In genomic region chr16:67236551-67237395, GRCh38 we compare ENCODE assay signal across 9 cellular contexts. TPM values are rescaled to one million over a fixed set of nuclear protein-coding genes. Genes with fewer than 3 reads are reported as not detected.
A peak's percentile ranks its signal among the peaks of the same experiment; 100 is the strongest.
DNase-seq lines count a peak whose midpoint lies in the region; ATAC-seq, FAIRE-seq and TF ChIP-seq lines count a peak whose summit lies in the region.
"Had no signal": no experiment of that assay in that cellular context is flagged by ENCODE, and none has a peak within 500 bp of the region (broad histone marks: within the 10 kb centered on the region; RNA-seq: fewer than 3 reads in every experiment).

No MANE protein-coding gene starts in this region.

- H3K36me3 ChIP-seq in neural progenitor cell: no peaks in the 10 kb centered on the region

- H4K20me1 ChIP-seq in neural progenitor cell (ENCODE audit: low read depth): no peaks in the 10 kb centered on the region

- H3K27me3 Mint-ChIP-seq in neural progenitor cell (ENCODE audit: insufficient read depth, low read depth): peaks cover 2% of the 10 kb centered on the region
- H3K27me3 Mint-ChIP-seq: IgD-negative memory B cell had no signal

- H3K4me1 ChIP-seq in neural progenitor cell: no peaks in the 10 kb centered on the region

- H3K36me3 Mint-ChIP-seq in neural progenitor cell: no peaks in the 10 kb centered on the region

- ATAC-seq in GM18498 (IDR thresholded peaks at IDR 0.05; ENCODE audit: unreplicated experiment): no peak

- H3K27me3 ChIP-seq in neural progenitor cell: no peaks in the 10 kb centered on the region

- no peak overlapping the region for H3K9ac ChIP-seq in neural progenitor cell

- H3K4me1 Mint-ChIP-seq in neural progenitor cell: peaks cover 8% of the 10 kb centered on the region

- no peak overlapping the region for H3K27ac ChIP-seq in neural progenitor cell

- no peak overlapping the region for H3K4me3 ChIP-seq in neural progenitor cell

- no peak for TF ChIP-seq CTCF in D721Med (IDR thresholded peaks at IDR 0.05; ENCODE audit: insufficient read depth, missing control alignments)
- TF ChIP-seq CTCF in neural progenitor cell (IDR thresholded peaks at IDR 0.05): no peak

- peak; percentile 35 for DNase-seq in D721Med (ENCODE audit: insufficient read length, low spot score)
- peak; percentile 68 for DNase-seq in HT-29 (ENCODE audit: low spot score)
- DNase-seq in activated CD4-positive, CD25-positive, alpha-beta regulatory T cell treated with anti-CD3 and anti-CD28 coated beads, Interleukin-2, amount 50 U/mL, for 72 hours: peak; percentile 83
- DNase-seq in cerebellum (ENCODE audit: low spot score): peak; percentile 25
- peak; percentile 59 for DNase-seq in neural progenitor cell (ENCODE audit: low spot score)
- DNase-seq in NCI-H128 (lab: John Stamatoyannopoulos, UW; ENCODE audit: unreplicated experiment): no peak
- DNase-seq in Ammon's horn (ENCODE audit: low spot score): no peak

- no peak overlapping the region for H3K27ac Mint-ChIP-seq in neural progenitor cell

- no peaks in the 10 kb centered on the region for H3K9me3 Mint-ChIP-seq in neural progenitor cell
- H3K9me3 Mint-ChIP-seq: IgD-negative memory B cell had no signal

- H3F3A ChIP-seq in neural progenitor cell (ENCODE audit: low read depth): no peaks in the 10 kb centered on the region

- H3K4me2 ChIP-seq in neural progenitor cell: no peak overlapping the region

- H2AFZ ChIP-seq in neural progenitor cell (replicated peaks): no peak overlapping the region

- H3K79me2 ChIP-seq in neural progenitor cell (ENCODE audit: low read depth): no peaks in the 10 kb centered on the region

- no peak for FAIRE-seq in D721Med (lab: Jason Lieb, UNC)

- H3K9me3 ChIP-seq in neural progenitor cell (ENCODE audit: low read depth): no peaks in the 10 kb centered on the region

- peak overlapping the region; percentile 5 for H3K4me3 Mint-ChIP-seq in neural progenitor cell

RNA-seq across cellular contexts. Expression of gene TMEM208, which starts 9.8 kb away (rescaled TPM):
- total RNA-seq in HT-29 (2014; rRNA removed; shearing (Covaris generic)): 61.2 and 67.8 TPM in 2 replicates
- total RNA-seq in cerebellum: 10.7 TPM
- total RNA-seq in neural progenitor cell (ENCODE audit: low replicate concordance): 27.3 and 39.4 TPM in 2 replicates

RNA-seq across cellular contexts. Expression of gene FHOD1, which starts 10.5 kb away (rescaled TPM):
- total RNA-seq in HT-29 (2014; rRNA removed; shearing (Covaris generic)): 49.5 and 57.7 TPM in 2 replicates
- 5.8 TPM for total RNA-seq in cerebellum
- total RNA-seq in neural progenitor cell (ENCODE audit: low replicate concordance): 5.5 and 14.2 TPM in 2 replicates

RNA-seq across cellular contexts. Expression of gene SLC9A5, which starts 12.0 kb away (rescaled TPM):
- total RNA-seq in HT-29 (2014; rRNA removed; shearing (Covaris generic)): 2.2 and 2.7 TPM in 2 replicates
- 3.9 TPM for total RNA-seq in cerebellum
- 2.5 and 4.2 TPM in 2 replicates for total RNA-seq in neural progenitor cell (ENCODE audit: low replicate concordance)

RNA-seq across cellular contexts. Expression of gene ELMO3, which starts 37.8 kb away (rescaled TPM):
- total RNA-seq in HT-29 (2014; rRNA removed; shearing (Covaris generic)): 55.2 and 57.4 TPM in 2 replicates
- total RNA-seq in cerebellum: 0.54 TPM
- 1.9 TPM in 1 of 2 replicates, not detected in the other for total RNA-seq in neural progenitor cell (ENCODE audit: low replicate concordance)

RNA-seq across cellular contexts. Expression of gene PLEKHG4, which starts 42.6 kb away (rescaled TPM):
- total RNA-seq in HT-29 (2014; rRNA removed; shearing (Covaris generic)): 69.5 and 71.3 TPM in 2 replicates
- total RNA-seq in cerebellum (3.9 TPM), neural progenitor cell (ENCODE audit: low replicate concordance) (4.0 and 6.2 TPM in 2 replicates)

Comparison
In these comparisons a context has a peak if more than half of its experiments do, and no peak if none do; other contexts are left out.
1. DNase-seq: peak in D721Med (single experiment), HT-29 (single experiment), activated CD4-positive, CD25-positive, alpha-beta regulatory T cell treated with anti-CD3 and anti-CD28 coated beads, Interleukin-2, amount 50 U/mL, for 72 hours (single experiment), cerebellum (single experiment) and neural progenitor cell (single experiment); none in NCI-H128 (single experiment) and Ammon's horn (single experiment).